In the genomic region with DNA sequence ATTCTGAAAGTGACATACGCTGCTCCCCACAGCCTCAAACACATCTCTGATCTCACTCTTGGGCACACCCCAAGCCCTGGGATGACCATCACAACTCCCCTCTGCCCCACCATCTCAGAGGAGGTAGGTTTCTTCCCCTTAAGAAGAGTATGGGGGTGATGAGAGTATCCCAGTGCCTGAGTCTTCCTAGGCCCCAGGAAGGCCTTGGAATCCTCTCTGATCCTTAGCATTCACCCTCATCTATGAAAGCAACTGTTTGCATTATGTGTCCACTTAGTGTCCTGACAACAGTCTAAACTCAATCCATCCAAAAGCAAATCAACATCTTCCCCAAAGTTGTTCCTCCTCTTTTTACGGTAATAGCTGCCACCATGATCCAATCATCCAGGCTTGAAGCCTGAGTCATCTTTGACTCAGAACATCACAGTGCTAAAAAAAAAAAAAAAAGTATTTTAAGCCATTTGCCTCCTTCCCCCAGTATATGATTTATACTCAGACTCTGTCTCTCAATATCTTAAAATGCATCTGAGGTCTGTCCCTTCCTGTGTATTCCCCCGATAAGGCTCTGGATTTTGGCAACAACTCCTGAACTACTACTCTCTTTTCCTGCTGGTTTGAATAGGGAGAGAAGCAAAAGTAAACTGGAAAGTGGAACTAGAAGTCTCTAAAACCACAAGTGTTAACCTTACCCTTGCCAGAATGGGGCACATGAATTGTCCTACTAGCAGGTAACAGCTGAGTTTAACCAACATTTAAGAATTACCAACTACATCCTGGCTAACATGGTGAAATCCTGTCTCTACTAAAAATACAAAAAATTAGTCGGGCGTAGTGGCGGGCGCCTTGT, we compare ENCODE assay signal across 8 cellular contexts. TPM values are rescaled to one million over a fixed set of nuclear protein-coding genes. Genes with fewer than 3 reads are reported as not detected.
DNase-seq lines count a peak whose midpoint lies in the region; ATAC-seq and TF ChIP-seq lines count a peak whose summit lies in the region.

No MANE protein-coding gene starts in this region.

- H3K36me3 ChIP-seq in SK-N-SH (replicated peaks in 1 of 2; ENCODE audit: control insufficient read depth in 1 of 2, insufficient read depth in 2 of 2, low read length in 1 of 2) = peaks cover 4 to 14% of the 10 kb centered on the region in 2 experiments
- peaks cover 0 to 5% of the 10 kb centered on the region in 2 donors for H3K36me3 ChIP-seq in gastrocnemius medialis

- H3K4me2 ChIP-seq in SK-N-SH = peak overlapping the region; percentile 65

- no peaks in the 10 kb centered on the region for H3K9me2 ChIP-seq in SK-N-SH

- no peaks in the 10 kb centered on the region for H4K20me1 ChIP-seq in SK-N-SH (ENCODE audit: insufficient read depth)

- intact Hi-C loops in gastrocnemius medialis (cut with DNase I; ENCODE audit: low total_unique reads) = no loop called here
- intact Hi-C loops in posterior vena cava (cut with DNase I) = no loop called here

- 0 out of 2 replicates have a peak, but pooled peaks have one; percentile 17 for TF ChIP-seq RAD21 in SK-N-SH (IDR thresholded peaks at IDR 0.05; ENCODE audit: low read length)

- TF ChIP-seq POLR2A in gastrocnemius medialis (IDR thresholded peaks at IDR 0.05) = peak in 1 of 2 donors; percentile 24

- H3K27ac ChIP-seq in SK-N-SH (ENCODE audit: low read depth in 2 of 2, low read length in 1 of 2) = peak overlapping the region; percentile 99 to 100
- peak overlapping the region; percentile 94 to 96 (median 95) for H3K27ac ChIP-seq in gastrocnemius medialis

- peaks cover 36% of the 10 kb centered on the region for H3F3A ChIP-seq in SK-N-SH (replicated peaks; ENCODE audit: insufficient read depth)

- CTCF ChIA-PET in SK-N-SH (lab: Yijun Ruan, JAX) = interaction anchor here (0.7 to 2.2 kb wide), 3 partner anchors 10 to 43 kb away, joined by 3 to 7 read pairs (median 7); no protein-coding TSS in a partner anchor

- DNase-seq in A172 (ENCODE audit: low spot score) = peak; percentile 90
- DNase-seq in SK-N-SH = peak; percentile 45
- DNase-seq in fibroblast of mammary gland (ENCODE audit: low read depth) = peak; percentile 93
- DNase-seq in gastrocnemius medialis = no peak
- DNase-seq in NCI-H345 (lab: John Stamatoyannopoulos, UW) = no peak
- no peak for DNase-seq in posterior vena cava (ENCODE audit: low spot score)

- ATAC-seq in GM18861 (IDR thresholded peaks at IDR 0.05; ENCODE audit: unreplicated experiment) (peak; percentile 31), HG03039 (IDR thresholded peaks at IDR 0.05; ENCODE audit: unreplicated experiment) (peak; percentile 31), gastrocnemius medialis (peak; percentile 56 to 59)

- 39% methylated on average over 7 of the region's 7 CpGs for WGBS in SK-N-SH (ENCODE audit: low lambda C conversion rate)

- H3K4me1 ChIP-seq in SK-N-SH (ENCODE audit: control insufficient read depth in 1 of 2, insufficient read depth in 2 of 2, low read depth in 1 of 2, low read length in 1 of 2) = peaks cover 32 to 37% of the 10 kb centered on the region in 2 experiments
- H3K4me1 ChIP-seq in gastrocnemius medialis = peaks cover 49 to 53% of the 10 kb centered on the region in 2 donors

- POLR2A ChIA-PET in SK-N-SH (lab: Yijun Ruan, JAX) = interaction anchor here (0.8 to 1.7 kb wide), 6 partner anchors 21 to 273 kb away, joined by 3 to 9 read pairs (median 4); partner anchors contain the start of genes TIMMDC1 and TMEM39A

- H3K79me2 ChIP-seq in SK-N-SH (ENCODE audit: insufficient read depth) = no peaks in the 10 kb centered on the region

- peak overlapping the region in 1 of 2 experiments; percentile 31; a peak in 1 of 4 replicates for H3K4me3 ChIP-seq in SK-N-SH (ENCODE audit: low read depth in 2 of 2, low read length in 1 of 2)
- no peak overlapping the region for H3K4me3 ChIP-seq in fibroblast of mammary gland (ENCODE audit: control insufficient read depth, low read depth, low read length)
- peak overlapping the region; percentile 35 to 43 (median 38) for H3K4me3 ChIP-seq in gastrocnemius medialis

- in situ Hi-C loops in gastrocnemius medialis (cut with MboI; ENCODE audit: low sequenced_read_pairs in 4 of 4) = no loop called here

- peak overlapping the region; percentile 56; the same call in 1 of the 2 replicates for H2AFZ ChIP-seq in SK-N-SH (ENCODE audit: low read depth)

- H3K27me3 ChIP-seq in SK-N-SH (ENCODE audit: insufficient read depth) = no peaks in the 10 kb centered on the region
- H3K27me3 ChIP-seq in gastrocnemius medialis = no peaks in the 10 kb centered on the region

- TF ChIP-seq EP300 in SK-N-SH (IDR thresholded peaks at IDR 0.05; ENCODE audit: borderline replicate concordance in 1 of 2, low read depth in 1 of 2, low read length in 1 of 2) = peak; percentile 93 to 96

- H3K9me3 ChIP-seq in SK-N-SH (no peaks in the 10 kb centered on the region), gastrocnemius medialis (no peaks in the 10 kb centered on the region)

- TF ChIP-seq CTCF in SK-N-SH (IDR thresholded peaks at IDR 0.05) (no peak), fibroblast of mammary gland (conservative IDR thresholded peaks at IDR 0.05; ENCODE audit: control insufficient read depth, insufficient read depth, low read depth, low read length) (no peak), gastrocnemius medialis (IDR thresholded peaks at IDR 0.05 in 4 of 5, conservative IDR thresholded peaks at IDR 0.05 in 1 of 5) (no peak)

- peak overlapping the region; percentile 71 for H3K9ac ChIP-seq in SK-N-SH

TF ChIP-seq in SK-N-SH, 30 proteins besides CTCF, POLR2A, EP300 and RAD21 (continues in another document):
- peak; percentile 39 for TF ChIP-seq TAF1 (IDR thresholded peaks at IDR 0.05; ENCODE audit: borderline replicate concordance, low read depth, low read length)
- TF ChIP-seq SIN3A (IDR thresholded peaks at IDR 0.05; ENCODE audit: borderline replicate concordance, low read depth, low read length) = peak; percentile 56; the same call in 1 of the 2 replicates
- peak; percentile 57 for TF ChIP-seq CHD2 (IDR thresholded peaks at IDR 0.05; ENCODE audit: low read length, partially characterized antibody)
- TF ChIP-seq, protein P1, sequence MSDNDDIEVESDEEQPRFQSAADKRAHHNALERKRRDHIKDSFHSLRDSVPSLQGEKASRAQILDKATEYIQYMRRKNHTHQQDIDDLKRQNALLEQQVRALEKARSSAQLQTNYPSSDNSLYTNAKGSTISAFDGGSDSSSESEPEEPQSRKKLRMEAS (IDR thresholded peaks at IDR 0.05; ENCODE audit: low read depth) = peak; percentile 71
- TF ChIP-seq POLR2AphosphoS5 (IDR thresholded peaks at IDR 0.05; ENCODE audit: low read depth, low read length) = peak; percentile 91
- TF ChIP-seq NFIC (IDR thresholded peaks at IDR 0.05; ENCODE audit: borderline replicate concordance) = peak; percentile 98
- no peak for TF ChIP-seq NRF1 (IDR thresholded peaks at IDR 0.05; ENCODE audit: low read depth, low read length)
- TF ChIP-seq, protein P2, sequence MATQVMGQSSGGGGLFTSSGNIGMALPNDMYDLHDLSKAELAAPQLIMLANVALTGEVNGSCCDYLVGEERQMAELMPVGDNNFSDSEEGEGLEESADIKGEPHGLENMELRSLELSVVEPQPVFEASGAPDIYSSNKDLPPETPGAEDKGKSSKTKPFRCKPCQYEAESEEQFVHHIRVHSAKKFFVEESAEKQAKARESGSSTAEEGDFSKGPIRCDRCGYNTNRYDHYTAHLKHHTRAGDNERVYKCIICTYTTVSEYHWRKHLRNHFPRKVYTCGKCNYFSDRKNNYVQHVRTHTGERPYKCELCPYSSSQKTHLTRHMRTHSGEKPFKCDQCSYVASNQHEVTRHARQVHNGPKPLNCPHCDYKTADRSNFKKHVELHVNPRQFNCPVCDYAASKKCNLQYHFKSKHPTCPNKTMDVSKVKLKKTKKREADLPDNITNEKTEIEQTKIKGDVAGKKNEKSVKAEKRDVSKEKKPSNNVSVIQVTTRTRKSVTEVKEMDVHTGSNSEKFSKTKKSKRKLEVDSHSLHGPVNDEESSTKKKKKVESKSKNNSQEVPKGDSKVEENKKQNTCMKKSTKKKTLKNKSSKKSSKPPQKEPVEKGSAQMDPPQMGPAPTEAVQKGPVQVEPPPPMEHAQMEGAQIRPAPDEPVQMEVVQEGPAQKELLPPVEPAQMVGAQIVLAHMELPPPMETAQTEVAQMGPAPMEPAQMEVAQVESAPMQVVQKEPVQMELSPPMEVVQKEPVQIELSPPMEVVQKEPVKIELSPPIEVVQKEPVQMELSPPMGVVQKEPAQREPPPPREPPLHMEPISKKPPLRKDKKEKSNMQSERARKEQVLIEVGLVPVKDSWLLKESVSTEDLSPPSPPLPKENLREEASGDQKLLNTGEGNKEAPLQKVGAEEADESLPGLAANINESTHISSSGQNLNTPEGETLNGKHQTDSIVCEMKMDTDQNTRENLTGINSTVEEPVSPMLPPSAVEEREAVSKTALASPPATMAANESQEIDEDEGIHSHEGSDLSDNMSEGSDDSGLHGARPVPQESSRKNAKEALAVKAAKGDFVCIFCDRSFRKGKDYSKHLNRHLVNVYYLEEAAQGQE (IDR thresholded peaks at IDR 0.05; ENCODE audit: low read depth, low read length) = 0 out of 2 replicates have a peak, but pooled peaks have one; percentile 31

RNA-seq across cellular contexts. Expression of gene POPDC2, which starts 22.5 kb away (rescaled TPM):
- not detected in 2 replicates for total RNA-seq in A172 (2014; rRNA removed; shearing (Covaris generic))
- 19.9 and 38.8 TPM in 2 replicates for polyA plus RNA-seq in SK-N-SH (2012; rRNA removed)
- polyA plus RNA-seq in SK-N-SH (2012; cell fraction: cytosol; rRNA removed) = 21.0 and 24.0 TPM in 2 replicates
- 45.1 and 48.3 TPM in 2 replicates for polyA plus RNA-seq in SK-N-SH (2012; cell fraction: nucleus; rRNA removed)
- 10 to 100 TPM in 3 of 4 donors, 1 to 10 TPM in 1; 7.8 to 38.9 (median 30.3) TPM for total RNA-seq in gastrocnemius medialis
- total RNA-seq in posterior vena cava = 1 to 10 TPM; 7.0 to 8.5 TPM

RNA-seq across cellular contexts. Expression of gene COX17, which starts 39.3 kb away (rescaled TPM):
- 46.2 and 58.3 TPM in 2 replicates for total RNA-seq in A172 (2014; rRNA removed; shearing (Covaris generic))
- polyA plus RNA-seq in SK-N-SH (2012; rRNA removed) = 15.1 and 21.5 TPM in 2 replicates
- 19.7 and 24.6 TPM in 2 replicates for polyA plus RNA-seq in SK-N-SH (2012; cell fraction: cytosol; rRNA removed)
- polyA plus RNA-seq in SK-N-SH (2012; cell fraction: nucleus; rRNA removed) = 3.6 and 8.3 TPM in 2 replicates
- total RNA-seq in gastrocnemius medialis (100 to 1,000 TPM in 1 of 4 donors, 10 to 100 TPM in 3; 63.4 to 146 (median 87.5) TPM), posterior vena cava (10 to 100 TPM; 49.2 to 53.6 TPM)

RNA-seq across cellular contexts. Expression of gene PLA1A, which starts 40.2 kb away (rescaled TPM):
- total RNA-seq in A172 (2014; rRNA removed; shearing (Covaris generic)) = not detected in 2 replicates
- polyA plus RNA-seq in SK-N-SH (2012; rRNA removed) = 0.08 TPM in 1 of 2 replicates, not detected in the other
- polyA plus RNA-seq in SK-N-SH (2012; cell fraction: cytosol; rRNA removed) = 0.09 TPM in 1 of 2 replicates, not detected in the other
- 0.06 TPM in 1 of 2 replicates, not detected in the other for polyA plus RNA-seq in SK-N-SH (2012; cell fraction: nucleus; rRNA removed)
- 1 to 10 TPM in 3 of 4 donors, under 1 TPM in 1; 0.97 to 9.6 (median 3.2) TPM for total RNA-seq in gastrocnemius medialis
- total RNA-seq in posterior vena cava = 1 to 10 TPM; 2.7 to 6.2 TPM

RNA-seq across cellular contexts. Expression of gene ADPRH, which starts 58.6 kb away (rescaled TPM):
- 0.21 TPM in 1 of 2 replicates, not detected in the other for total RNA-seq in A172 (2014; rRNA removed; shearing (Covaris generic))
- polyA plus RNA-seq in SK-N-SH (2012; rRNA removed) = 0.08 TPM in 1 of 2 replicates, not detected in the other
- polyA plus RNA-seq in SK-N-SH (2012; cell fraction: cytosol; rRNA removed) = 0.03 TPM in 2 replicates
- polyA plus RNA-seq in SK-N-SH (2012; cell fraction: nucleus; rRNA removed) = not detected in 2 replicates
- total RNA-seq in gastrocnemius medialis (10 to 100 TPM in 2 of 4 donors, 1 to 10 TPM in 2; 8.2 to 15.3 (median 10.3) TPM), posterior vena cava (10 to 100 TPM; 15.3 to 17.9 TPM)

Comparison
In these comparisons a context has a peak if more than half of its experiments do, and no peak if none do; other contexts are left out.
1. DNase-seq: peak in A172 (single experiment), SK-N-SH (single experiment) and fibroblast of mammary gland (single experiment); none in gastrocnemius medialis (0 of 2), NCI-H345 (single experiment) and posterior vena cava (single experiment).
2. Peak in every context shown above with its lines, with median percentiles within 50 percentile points of each other: ATAC-seq.